Comparison of ENCODE assay signal across 23 cellular contexts in genomic region chr18:59704146-59704545, GRCh38. TPM values are rescaled to one million over a fixed set of nuclear protein-coding genes. Genes with fewer than 3 reads are reported as not detected.
A peak's percentile ranks its signal among the peaks of the same experiment; 100 is the strongest.
DNase-seq lines count a peak whose midpoint lies in the region; ATAC-seq, FAIRE-seq and TF ChIP-seq lines count a peak whose summit lies in the region.
"Had no signal": no experiment of that assay in that cellular context is flagged by ENCODE, and none has a peak within 500 bp of the region (broad histone marks: within the 10 kb centered on the region; RNA-seq: fewer than 3 reads in every experiment).

No MANE protein-coding gene starts in this region.

- TF ChIP-seq CTCF in D721Med (IDR thresholded peaks at IDR 0.05; ENCODE audit: insufficient read depth, missing control alignments) (no peak), IMR-90 (conservative IDR thresholded peaks at IDR 0.05; ENCODE audit: low read depth, low read length) (no peak), PC-3 (conservative IDR thresholded peaks at IDR 0.05; ENCODE audit: low read depth, low read length) (no peak), foreskin keratinocyte (conservative IDR thresholded peaks at IDR 0.05) (no peak)

- WGBS in IMR-90 (ENCODE audit: extremely low coverage in 2 of 2, insufficient read length in 1 of 2), 2 experiments, result no CpG with 5 or more reads among the region's 1 CpG

- H3K4me1 Mint-ChIP-seq in T-cell, result no peaks in the 10 kb centered on the region
- H3K4me1 Mint-ChIP-seq: CD8-positive, alpha-beta memory T cell had no signal

- H3K9ac ChIP-seq in IMR-90 (ENCODE audit: low read depth, low read length), result no peak overlapping the region
- H3K9ac ChIP-seq in PC-3 (ENCODE audit: low read length), result no peak overlapping the region
- H3K9ac ChIP-seq: BLaER1 had no signal

- H3F3A ChIP-seq in PC-3 (ENCODE audit: low read length, unreplicated experiment), result no peaks in the 10 kb centered on the region

- no peak overlapping the region for H4K8ac ChIP-seq in IMR-90 (ENCODE audit: low read depth in 2 of 2, low read length in 2 of 2)

- H3K56ac ChIP-seq in IMR-90 (ENCODE audit: extremely low read depth, insufficient read depth, low read length), result no peak overlapping the region

- H2AFZ ChIP-seq in IMR-90 (replicated peaks; ENCODE audit: low read length, poor library complexity) (no peak overlapping the region), PC-3 (ENCODE audit: low read length) (no peak overlapping the region)

- no peak overlapping the region for H3K14ac ChIP-seq in IMR-90 (replicated peaks; ENCODE audit: low read depth, low read length)

- H2AK5ac ChIP-seq in IMR-90 (ENCODE audit: low read depth, low read length), result no peak overlapping the region

- no peaks in the 10 kb centered on the region for H3K9me2 ChIP-seq in PC-3 (replicated peaks; ENCODE audit: low read length)

- H3K4me3 Mint-ChIP-seq in T-cell, result no peak overlapping the region
- H3K4me3 Mint-ChIP-seq: CD8-positive, alpha-beta memory T cell; T-helper 2 cell treated with Interferon-gamma antibody and Interleukin-4, amounts not matched to agents 5 μg/mL and 100 μg/mL, for 36 hours had no signal

- no peak overlapping the region for H2BK5ac ChIP-seq in IMR-90 (ENCODE audit: low read depth, low read length, poor library complexity, severe bottlenecking)

- H3K36me3 Mint-ChIP-seq in T-cell, result no peaks in the 10 kb centered on the region
- H3K36me3 Mint-ChIP-seq: CD8-positive, alpha-beta memory T cell had no signal

- H4K20me1 ChIP-seq in IMR-90 (ENCODE audit: insufficient read depth, low read length), result no peaks in the 10 kb centered on the region
- H4K20me1 ChIP-seq in PC-3 (ENCODE audit: low read length), result no peaks in the 10 kb centered on the region
- H4K20me1 ChIP-seq: BLaER1 had no signal

- H3K9me3 ChIP-seq in IMR-90 (ENCODE audit: control insufficient read depth, insufficient read depth, low read length), result no peaks in the 10 kb centered on the region
- H3K9me3 ChIP-seq in PC-3 (ENCODE audit: low read length), result no peaks in the 10 kb centered on the region
- H3K9me3 ChIP-seq: A549, BLaER1, Peyer's patch had no signal

- H3K27me3 Mint-ChIP-seq in T-cell, result peaks cover 11 to 20% of the 10 kb centered on the region in 2 donors

- peak; percentile 88 for FAIRE-seq in D721Med (lab: Jason Lieb, UNC)
- FAIRE-seq: A549, GM19239, H1 had no signal

- DNase-seq in D721Med (ENCODE audit: insufficient read length, low spot score) (no peak), IMR-90 (no peak), PC-3 (peak; percentile 62), foreskin keratinocyte (peak; percentile 66 to 82), H7 (no peak), COLO829 (ENCODE audit: low spot score) (no peak), T-cell (no peak), NCI-H2029 treated with DMSO at 0.1 percent for 48 hours (lab: John Stamatoyannopoulos, UW) (no peak)
- DNase-seq: CD8-positive, alpha-beta memory T cell; DND-41; GDM1; Kasumi-1; NCI-H187; NCI-H526 treated with DMSO at 0.1 percent for 48 hours; Peyer's patch; SW 1271 had no signal

- in situ Hi-C loops in IMR-90 (cut with MboI; ENCODE audit: low sequenced_read_pairs), result loop anchor here (5.0 kb wide), 1 partner anchor 113 kb away; no protein-coding TSS in a partner anchor

- ATAC-seq in IMR-90 (ENCODE audit: low read depth) (no peak), PC-3 (peak; percentile 76), foreskin keratinocyte (peak; percentile 85), T-cell (replicated peaks in 1 of 4) (no peak)
- ATAC-seq: A549, Right ventricle myocardium inferior had no signal

- no peak overlapping the region for H2BK15ac ChIP-seq in IMR-90 (ENCODE audit: low read depth, low read length)

- H3K4me2 ChIP-seq in IMR-90 (ENCODE audit: low read depth, low read length) (no peak overlapping the region), PC-3 (ENCODE audit: low read length) (no peak overlapping the region)
- H3K4me2 ChIP-seq: A549, BLaER1 had no signal

- H3K27ac Mint-ChIP-seq in T-cell, result no peak overlapping the region
- H3K27ac Mint-ChIP-seq: CD8-positive, alpha-beta memory T cell; T-helper 2 cell treated with Interferon-gamma antibody and Interleukin-4, amounts not matched to agents 5 μg/mL and 100 μg/mL, for 36 hours had no signal

- H3K9me3 Mint-ChIP-seq in T-cell, result peaks cover 0 to 5% (median 3%) of the 10 kb centered on the region in 3 donors
- H3K9me3 Mint-ChIP-seq: T-helper 2 cell treated with Interferon-gamma antibody and Interleukin-4, amounts not matched to agents 5 μg/mL and 100 μg/mL, for 36 hours had no signal

- CTCF ChIA-PET in IMR-90 (lab: Yijun Ruan, JAX), result interaction anchor here (1.2 to 1.7 kb wide), 2 partner anchors 117 to 119 kb away, joined by 3 to 5 read pairs; no protein-coding TSS in a partner anchor
- CTCF ChIA-PET in PC-3 (lab: Charles Lee), result no interaction called here
- CTCF ChIA-PET in T-cell (lab: Charles Lee), result no interaction called here

- H2BK20ac ChIP-seq in IMR-90 (ENCODE audit: low read depth, low read length), result 0 out of 2 replicates have a peak overlapping the region, but pooled peaks have one; percentile 37

- intact Hi-C loops in IMR-90 (cut with micrococcal nuclease) (no loop called here), PC-3 (cut with micrococcal nuclease) (no loop called here)

- no peak overlapping the region for H3K23ac ChIP-seq in IMR-90 (ENCODE audit: low read depth, low read length)

- no peak for TF ChIP-seq RAD21 in IMR-90 (IDR thresholded peaks at IDR 0.05; ENCODE audit: low read length)

- H3K4me1 ChIP-seq in IMR-90 (ENCODE audit: control insufficient read depth, insufficient read depth, low read length) (peaks cover 16% of the 10 kb centered on the region), PC-3 (ENCODE audit: insufficient read depth, low read length) (peaks cover 16% of the 10 kb centered on the region; the same call in 1 of the 2 replicates), foreskin keratinocyte (peaks cover 46% of the 10 kb centered on the region)
- H3K4me1 ChIP-seq: A549, BLaER1 had no signal

- H2BK120ac ChIP-seq in IMR-90 (ENCODE audit: low read depth, low read length), result no peak overlapping the region

- no peak overlapping the region for H4K5ac ChIP-seq in IMR-90 (ENCODE audit: low read depth, low read length)

- H3K4ac ChIP-seq in IMR-90 (ENCODE audit: low read depth, low read length), result no peak overlapping the region

- H2AK9ac ChIP-seq in IMR-90 (replicated peaks; ENCODE audit: low read depth, low read length, poor library complexity), result no peak overlapping the region

- BruUV-seq in IMR-90 (replicated peaks; lab: Mats Ljungman, UMichigan) (no TSS peak), PC-3 (replicated peaks; lab: Mats Ljungman, UMichigan) (no TSS peak)

- dilution Hi-C loops in IMR-90 (cut with HindIII; ENCODE audit: low sequenced_read_pairs, unreplicated experiment), result no loop called here

- H3K79me2 ChIP-seq in PC-3 (ENCODE audit: low read length), result no peaks in the 10 kb centered on the region; the same call in 1 of the 2 replicates

- peaks cover 4% of the 10 kb centered on the region; the same call in 1 of the 2 replicates for H3K9me1 ChIP-seq in IMR-90 (ENCODE audit: insufficient read depth, low read length)

- no peak overlapping the region for H4K91ac ChIP-seq in IMR-90 (ENCODE audit: insufficient read depth, low read depth, low read length)

- H3K4me3 ChIP-seq in IMR-90 (ENCODE audit: insufficient read depth, low read depth, low read length) (no peak overlapping the region), PC-3 (ENCODE audit: low read length) (no peak overlapping the region), H7 (ENCODE audit: insufficient read depth, low read depth, low read length) (no peak overlapping the region)
- H3K4me3 ChIP-seq: A549, BLaER1, Peyer's patch had no signal

- POLR2A ChIA-PET in IMR-90 (lab: Charles Lee; ENCODE audit: unreplicated experiment) (interaction anchor here (0.6 kb wide), 1 partner anchor 196 kb away, joined by 4 read pairs; the partner anchor contains the start of gene PMAIP1), PC-3 (lab: Charles Lee; ENCODE audit: unreplicated experiment) (no interaction called here), T-cell (lab: Charles Lee) (no interaction called here)

- H3K27me3 ChIP-seq in IMR-90 (ENCODE audit: control insufficient read depth, insufficient read depth, low read length) (no peaks in the 10 kb centered on the region), PC-3 (ENCODE audit: low read length) (no peaks in the 10 kb centered on the region), foreskin keratinocyte (no peaks in the 10 kb centered on the region), H7 (ENCODE audit: control insufficient read depth, insufficient read depth, low read length) (no peaks in the 10 kb centered on the region)
- H3K27me3 ChIP-seq: BLaER1, Peyer's patch had no signal

- no peak for TF ChIP-seq POLR2A in IMR-90 (IDR thresholded peaks at IDR 0.05; ENCODE audit: low read depth, low read length)

- H3K79me1 ChIP-seq in IMR-90 (ENCODE audit: low read depth in 1 of 2, low read length in 2 of 2), result no peaks in the 10 kb centered on the region

- H3K36me3 ChIP-seq in IMR-90 (ENCODE audit: control insufficient read depth, insufficient read depth, low read length) (no peaks in the 10 kb centered on the region), PC-3 (ENCODE audit: low read depth, low read length) (no peaks in the 10 kb centered on the region), H7 (replicated peaks; ENCODE audit: control insufficient read depth, insufficient read depth, low read length) (no peaks in the 10 kb centered on the region)
- H3K36me3 ChIP-seq: BLaER1, Peyer's patch had no signal

- H3K27ac ChIP-seq in IMR-90 (ENCODE audit: insufficient read depth, low read length) (no peak overlapping the region), PC-3 (ENCODE audit: low read length) (0 out of 2 replicates have a peak overlapping the region, but pooled peaks have one; percentile 20), foreskin keratinocyte (peak overlapping the region; percentile 61)
- H3K27ac ChIP-seq: A549, BLaER1, HL-60, Peyer's patch had no signal

- H3K18ac ChIP-seq in IMR-90 (ENCODE audit: low read depth, low read length), result no peak overlapping the region

TF ChIP-seq in IMR-90, 13 proteins besides CTCF, POLR2A, EP300 and RAD21 (continues in another document):
- TF ChIP-seq RFX5 (IDR thresholded peaks at IDR 0.05; ENCODE audit: low read depth, low read length), result no peak
- TF ChIP-seq RCOR1 (IDR thresholded peaks at IDR 0.05; ENCODE audit: insufficient replicate concordance, low read length), result no peak
- no peak for TF ChIP-seq FOS (IDR thresholded peaks at IDR 0.05; ENCODE audit: low read depth, low read length)
- no peak for TF ChIP-seq MXI1 (IDR thresholded peaks at IDR 0.05; ENCODE audit: borderline replicate concordance, low read depth, low read length)
- TF ChIP-seq SMC3 (IDR thresholded peaks at IDR 0.05; ENCODE audit: low read depth, low read length), result no peak
- TF ChIP-seq CEBPB (IDR thresholded peaks at IDR 0.05; ENCODE audit: low read depth, low read length), result no peak

RNA-seq across cellular contexts. Expression of gene CCBE1, which starts 6.9 kb away (rescaled TPM):
- total RNA-seq in IMR-90 (2012; rRNA removed), result 93.9 and 148 TPM in 2 replicates
- 64.8 and 65.1 TPM in 2 replicates for polyA plus RNA-seq in IMR-90 (2012; rRNA removed)
- 37.7 and 114 TPM in 2 replicates for polyA plus RNA-seq in IMR-90 (2012; cell fraction: cytosol; rRNA removed)
- polyA plus RNA-seq in IMR-90 (2012; cell fraction: nucleus; rRNA removed; ENCODE audit: low replicate concordance), result 22.9 and 25.9 TPM in 2 replicates
- total RNA-seq in PC-3 (2014; rRNA removed), result 13.9 and 20.8 TPM in 2 replicates
- total RNA-seq in foreskin keratinocyte, result 24.7 and 39.0 TPM in 2 replicates
- 17.2 and 31.3 TPM in 2 replicates for polyA plus RNA-seq in foreskin keratinocyte
- total RNA-seq in H7 (2014; rRNA removed; shearing (Covaris generic)), result 1.3 and 1.5 TPM in 2 replicates
- total RNA-seq in T-cell, result under 1 TPM in 3 of 5 donors, not detected in 2; 0.07 to 0.32 (median 0.29) TPM
- total RNA-seq: CD8-positive, alpha-beta memory T cell had no signal
- polyA plus RNA-seq: CD8-positive, alpha-beta memory T cell had no signal

Comparison
In these comparisons a context has a peak if more than half of its experiments do, and no peak if none do; other contexts are left out.
1. DNase-seq: peak in PC-3 (single experiment) and foreskin keratinocyte (2 of 2); none in D721Med (single experiment), IMR-90 (single experiment), H7 (single experiment), COLO829 (single experiment), T-cell (0 of 34) and NCI-H2029 treated with DMSO at 0.1 percent for 48 hours (single experiment).
2. ATAC-seq: peak in PC-3 (single experiment) and foreskin keratinocyte (single experiment); none in IMR-90 (single experiment) and T-cell (0 of 4).